14 cellular contexts compared by ENCODE assay signal in the genomic region with DNA sequence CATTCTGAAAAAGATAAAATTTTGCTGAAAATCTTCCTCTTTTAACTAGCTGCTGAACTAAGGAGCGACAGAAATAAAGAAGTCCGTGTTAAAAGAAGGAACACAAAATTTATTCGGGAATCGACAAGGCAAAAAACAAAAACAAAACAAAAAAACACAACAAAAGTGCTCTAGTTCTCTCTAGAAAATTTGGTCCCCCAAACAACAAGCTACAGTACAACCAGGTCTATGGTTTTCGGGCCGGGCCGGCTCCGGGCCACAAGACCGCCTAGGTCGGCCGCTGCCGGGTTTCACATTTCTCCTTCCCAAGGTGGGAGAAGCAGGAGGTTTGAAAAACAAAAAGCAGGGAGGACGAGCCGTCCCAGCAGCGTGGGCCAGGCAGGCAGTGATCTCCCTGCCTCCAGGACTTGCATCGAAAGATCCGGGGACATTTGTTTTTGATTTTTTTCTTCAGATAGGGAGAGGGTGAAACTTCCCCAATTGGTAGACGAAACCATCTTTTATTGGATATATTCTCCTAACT. TPM values are rescaled to one million over a fixed set of nuclear protein-coding genes. Genes with fewer than 3 reads are reported as not detected.
DNase-seq lines count a peak whose midpoint lies in the region; ATAC-seq, FAIRE-seq and TF ChIP-seq lines count a peak whose summit lies in the region.
"Had no signal": no experiment of that assay in that cellular context is flagged by ENCODE, and none has a peak within 500 bp of the region (broad histone marks: within the 10 kb centered on the region; RNA-seq: fewer than 3 reads in every experiment).

No MANE protein-coding gene starts in this region.

- no peaks in the 10 kb centered on the region for H3K36me3 ChIP-seq in CD4-positive, alpha-beta memory T cell (ENCODE audit: insufficient read depth, low read length)
- H3K36me3 ChIP-seq in HUES64 (ENCODE audit: insufficient read depth, low read length) (no peaks in the 10 kb centered on the region), ascending aorta (no peaks in the 10 kb centered on the region)
- H3K36me3 ChIP-seq: lower lobe of right lung had no signal

- peak overlapping the region in 2 of 7 donors; percentile 20 to 74 for H3K27ac Mint-ChIP-seq in CD4-positive, alpha-beta memory T cell
- no peak overlapping the region for H3K27ac Mint-ChIP-seq in effector memory CD8-positive, alpha-beta T cell
- no peak overlapping the region for H3K27ac Mint-ChIP-seq in nephron progenitor cell

- H3K4me3 Mint-ChIP-seq in CD4-positive, alpha-beta memory T cell, result peak overlapping the region; percentile 51 to 94 (median 80)
- peak overlapping the region; percentile 54 to 88 for H3K4me3 Mint-ChIP-seq in effector memory CD8-positive, alpha-beta T cell
- peak overlapping the region; percentile 80 for H3K4me3 Mint-ChIP-seq in nephron progenitor cell

- POLR2A ChIA-PET in CD4-positive, alpha-beta memory T cell (lab: Charles Lee; ENCODE audit: partially characterized antibody), result interaction anchor here (1.4 kb wide), 1 partner anchor 350 kb away, joined by 3 read pairs; the partner anchor contains the start of gene CEP70

- ATAC-seq in effector memory CD8-positive, alpha-beta T cell (replicated peaks), result no peak

- H3K27me3 Mint-ChIP-seq in CD4-positive, alpha-beta memory T cell, result peaks cover 66 to 70% of the 10 kb centered on the region in 2 donors
- peaks cover 81 to 89% of the 10 kb centered on the region in 2 donors for H3K27me3 Mint-ChIP-seq in effector memory CD8-positive, alpha-beta T cell
- H3K27me3 Mint-ChIP-seq in nephron progenitor cell (ENCODE audit: low read depth, poor library complexity), result peaks cover 100% of the 10 kb centered on the region

- no peak overlapping the region for H3K27ac ChIP-seq in CD4-positive, alpha-beta memory T cell (ENCODE audit: low read depth, low read length)
- no peak overlapping the region for H3K27ac ChIP-seq in HUES64 (ENCODE audit: low read depth, low read length)
- H3K27ac ChIP-seq in ascending aorta, result no peak overlapping the region
- H3K27ac ChIP-seq: lower lobe of right lung had no signal

- intact Hi-C loops in CD4-positive, alpha-beta memory T cell (cut with micrococcal nuclease), result loop anchor here (1.0 to 10.0 kb wide), 3 partner anchors 8 to 759 kb away; partner anchors contain the start of gene ARMC8
- intact Hi-C loops in ascending aorta (cut with DNase I), result no loop called here

- peaks cover 21 to 50% (median 31%) of the 10 kb centered on the region in 4 donors for H3K4me1 Mint-ChIP-seq in CD4-positive, alpha-beta memory T cell
- peaks cover 14 to 20% of the 10 kb centered on the region in 2 donors for H3K4me1 Mint-ChIP-seq in effector memory CD8-positive, alpha-beta T cell (ENCODE audit: low read depth in 2 of 2)
- H3K4me1 Mint-ChIP-seq in nephron progenitor cell, result peaks cover 37% of the 10 kb centered on the region

- H3K9me3 ChIP-seq in CD4-positive, alpha-beta memory T cell (ENCODE audit: control insufficient read depth in 1 of 2, low read length in 2 of 2), result no peaks in the 10 kb centered on the region
- H3K9me3 ChIP-seq in HUES64 (ENCODE audit: insufficient read depth, low read depth, low read length) (no peaks in the 10 kb centered on the region), ascending aorta (no peaks in the 10 kb centered on the region)
- H3K9me3 ChIP-seq: lower lobe of right lung had no signal

- H3K27me3 ChIP-seq in CD4-positive, alpha-beta memory T cell (ENCODE audit: insufficient read depth, low read length), result peaks cover 71% of the 10 kb centered on the region
- peaks cover 100% of the 10 kb centered on the region for H3K27me3 ChIP-seq in HUES64 (ENCODE audit: insufficient read depth, low read length)
- peaks cover 61% of the 10 kb centered on the region for H3K27me3 ChIP-seq in ascending aorta

- no peak for DNase-seq in CD4-positive, alpha-beta memory T cell
- no peak for DNase-seq in effector memory CD8-positive, alpha-beta T cell
- peak; percentile 30 for DNase-seq in nephron progenitor cell
- no peak for DNase-seq in ascending aorta (ENCODE audit: low spot score in 2 of 2)
- DNase-seq in hippocampal formation (lab: John Stamatoyannopoulos, UW), result no peak
- no peak for DNase-seq in GM19239 (ENCODE audit: insufficient read length, low spot score)
- DNase-seq in A172 (ENCODE audit: low spot score), result no peak
- DNase-seq: central memory CD4-positive, alpha-beta T cell; DMS153; lower lobe of right lung; SIG-M5; small intestine had no signal

- H3K9ac ChIP-seq in HUES64 (ENCODE audit: low read depth, low read length), result no peak overlapping the region

- peaks cover 38% of the 10 kb centered on the region for H3K4me1 ChIP-seq in CD4-positive, alpha-beta memory T cell (ENCODE audit: insufficient read depth, low read length)
- peaks cover 32% of the 10 kb centered on the region for H3K4me1 ChIP-seq in HUES64 (ENCODE audit: insufficient read depth, low read length)
- H3K4me1 ChIP-seq in ascending aorta, result peaks cover 19 to 23% of the 10 kb centered on the region in 2 donors

- 1% methylated on average over 18 of the region's 18 CpGs for WGBS in HUES64

- H3K9me3 Mint-ChIP-seq in CD4-positive, alpha-beta memory T cell, result peaks cover 0 to 12% (median 0%) of the 10 kb centered on the region in 8 donors
- H3K9me3 Mint-ChIP-seq in effector memory CD8-positive, alpha-beta T cell, result no peaks in the 10 kb centered on the region
- peaks cover 3% of the 10 kb centered on the region for H3K9me3 Mint-ChIP-seq in nephron progenitor cell

- no peak for TF ChIP-seq CTCF in nephron progenitor cell (IDR thresholded peaks at IDR 0.05)
- TF ChIP-seq CTCF in ascending aorta (IDR thresholded peaks at IDR 0.05), result no peak

- CTCF ChIA-PET in CD4-positive, alpha-beta memory T cell (lab: Charles Lee; ENCODE audit: partially characterized antibody), result interaction anchor here (1.0 to 2.2 kb wide), 5 partner anchors 8 to 28 kb away, joined by 3 to 11 read pairs (median 6); no protein-coding TSS in a partner anchor

- H3K4me3 ChIP-seq in CD4-positive, alpha-beta memory T cell (ENCODE audit: low read length in 2 of 2), result no peak overlapping the region
- H3K4me3 ChIP-seq in HUES64 (ENCODE audit: low read length) (peak overlapping the region; percentile 45), ascending aorta (no peak overlapping the region)

- FAIRE-seq in GM19239 (lab: Jason Lieb, UNC), result no peak
- FAIRE-seq: frontal cortex, small intestine had no signal

- peaks cover 1 to 4% of the 10 kb centered on the region in 2 donors for H3K36me3 Mint-ChIP-seq in CD4-positive, alpha-beta memory T cell
- H3K36me3 Mint-ChIP-seq in effector memory CD8-positive, alpha-beta T cell (ENCODE audit: insufficient read depth), result no peaks in the 10 kb centered on the region
- no peaks in the 10 kb centered on the region for H3K36me3 Mint-ChIP-seq in nephron progenitor cell (ENCODE audit: low read depth)

RNA-seq across cellular contexts. Expression of gene FOXL2, which starts 2.7 kb away (rescaled TPM):
- total RNA-seq in CD4-positive, alpha-beta memory T cell, result not detected
- not detected for polyA plus RNA-seq in CD4-positive, alpha-beta memory T cell
- 0.55 TPM for polyA plus RNA-seq in HUES64 (2013, experiment 1 of 2)
- polyA plus RNA-seq in HUES64 (2013, experiment 2 of 2), result 0.89 TPM
- not detected for total RNA-seq in ascending aorta
- total RNA-seq in A172 (2014; rRNA removed; shearing (Covaris generic)), result 1.2 and 1.9 TPM in 2 replicates
- total RNA-seq: lower lobe of right lung had no signal
- polyA plus RNA-seq: small intestine had no signal

RNA-seq across cellular contexts. Expression of gene FOXL2NB, which starts 2.8 kb away (rescaled TPM):
- total RNA-seq in CD4-positive, alpha-beta memory T cell, result not detected
- polyA plus RNA-seq in CD4-positive, alpha-beta memory T cell, result under 1 TPM in 1 of 2 donors, not detected in 1; 0.04 TPM
- 0.70 TPM for polyA plus RNA-seq in HUES64 (2013, experiment 1 of 2)
- 0.70 TPM for polyA plus RNA-seq in HUES64 (2013, experiment 2 of 2)
- total RNA-seq in ascending aorta, result not detected
- total RNA-seq in A172 (2014; rRNA removed; shearing (Covaris generic)), result 2.3 and 2.6 TPM in 2 replicates
- total RNA-seq: lower lobe of right lung had no signal
- polyA plus RNA-seq: small intestine had no signal
